Comparison of ENCODE assay signal across 20 cellular contexts in the genomic region with DNA sequence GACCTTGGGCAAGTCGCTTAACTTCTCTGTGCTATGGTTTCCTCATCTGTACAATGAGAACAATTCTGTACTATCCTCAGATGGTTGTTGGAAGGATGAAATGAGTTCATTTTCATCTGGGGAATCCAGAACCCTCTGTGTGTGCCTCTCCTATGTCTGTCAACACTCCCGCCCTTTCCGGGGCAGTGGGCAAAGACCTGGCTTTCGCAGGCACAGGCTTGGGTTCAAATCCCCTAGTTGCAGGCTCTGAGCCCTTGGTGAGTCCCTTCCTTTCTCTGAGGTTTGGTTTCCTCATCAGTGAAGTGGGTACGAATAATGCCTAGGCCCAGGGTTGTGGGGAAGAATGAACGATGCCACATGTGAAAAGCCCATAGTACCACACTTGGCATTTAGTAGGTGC. TPM values are rescaled to one million over a fixed set of nuclear protein-coding genes. Genes with fewer than 3 reads are reported as not detected.
A peak's percentile ranks its signal among the peaks of the same experiment; 100 is the strongest.
DNase-seq lines count a peak whose midpoint lies in the region; ATAC-seq and TF ChIP-seq lines count a peak whose summit lies in the region.
"Had no signal": no experiment of that assay in that cellular context is flagged by ENCODE, and none has a peak within 500 bp of the region (broad histone marks: within the 10 kb centered on the region; RNA-seq: fewer than 3 reads in every experiment).

No MANE protein-coding gene starts in this region.

- H3K36me3 Mint-ChIP-seq in chondrocyte (ENCODE audit: low read depth): peaks cover 1% of the 10 kb centered on the region
- H3K36me3 Mint-ChIP-seq: CD4-positive, CD25-positive, alpha-beta regulatory T cell; CD8-positive, alpha-beta memory T cell had no signal

- H3K27ac Mint-ChIP-seq in chondrocyte (ENCODE audit: unreplicated experiment): no peak overlapping the region
- H3K27ac Mint-ChIP-seq: HFFc6 had no signal

- ATAC-seq in heart left ventricle (no peak), HG03432 (IDR thresholded peaks at IDR 0.05; ENCODE audit: unreplicated experiment) (no peak)

- H3K4me2 ChIP-seq in smooth muscle cell: no peak overlapping the region

- H3K4me3 Mint-ChIP-seq in chondrocyte (ENCODE audit: unreplicated experiment): no peak overlapping the region
- H3K4me3 Mint-ChIP-seq: CD4-positive, CD25-positive, alpha-beta regulatory T cell; CD8-positive, alpha-beta memory T cell; HFFc6 had no signal

- no peak overlapping the region for H2AFZ ChIP-seq in smooth muscle cell (ENCODE audit: low read depth)

- no peaks in the 10 kb centered on the region for H3K79me2 ChIP-seq in smooth muscle cell (ENCODE audit: low read depth)

- H3K27ac ChIP-seq in heart left ventricle: no peak overlapping the region
- no peak overlapping the region for H3K27ac ChIP-seq in smooth muscle cell (ENCODE audit: low read depth)

- no peak for TF ChIP-seq POLR2A in heart left ventricle (IDR thresholded peaks at IDR 0.05)

- TF ChIP-seq CTCF in heart left ventricle (IDR thresholded peaks at IDR 0.05): no peak
- no peak for TF ChIP-seq CTCF in chondrocyte (IDR thresholded peaks at IDR 0.05)
- TF ChIP-seq CTCF in smooth muscle cell (IDR thresholded peaks at IDR 0.05; ENCODE audit: borderline replicate concordance, insufficient read depth, poor library complexity, severe bottlenecking): no peak

- intact Hi-C loops in cardiac septum (cut with DNase I) (loop anchor here (10.0 kb wide), 1 partner anchor 501 kb away; no protein-coding TSS in a partner anchor), heart left ventricle (cut with DNase I) (loop anchor here in 4 of 10 donors (2.0 to 10.0 kb wide), 4 partner anchors 58 to 611 kb away; no protein-coding TSS in a partner anchor), posterior vena cava (cut with DNase I) (loop anchor here in 1 of 2 donors (5.0 kb wide), 1 partner anchor 498 kb away; no protein-coding TSS in a partner anchor)

- H3K4me1 ChIP-seq in heart left ventricle (no peaks in the 10 kb centered on the region), smooth muscle cell (ENCODE audit: low read depth) (no peaks in the 10 kb centered on the region)
- H3K4me1 ChIP-seq: BE2C had no signal

- H3K4me1 Mint-ChIP-seq in chondrocyte (ENCODE audit: low read depth): no peaks in the 10 kb centered on the region

- WGBS in heart left ventricle, 4 donors: 83 to 92% (median 89%) methylated on average over 6 of the region's 6 CpGs
- 94% methylated on average over 6 of the region's 6 CpGs for WGBS in smooth muscle cell (ENCODE audit: low lambda C conversion rate)

- H3K9ac ChIP-seq in smooth muscle cell (ENCODE audit: low read depth): no peak overlapping the region

- DNase-seq in cardiac septum (ENCODE audit: low spot score) (peak; percentile 26), heart left ventricle (no peak), chondrocyte (ENCODE audit: low spot score) (peak; percentile 53), posterior vena cava (ENCODE audit: low spot score) (peak; percentile 72), NCI-H1105 treated with DMSO at 0.1 percent for 48 hours (lab: John Stamatoyannopoulos, UW) (no peak), smooth muscle cell (lab: John Stamatoyannopoulos, UW; ENCODE audit: unreplicated experiment) (no peak)
- DNase-seq: ACHN; BE2C; C1 segment of cervical spinal cord; CD4-positive, CD25-positive, alpha-beta regulatory T cell; CD8-positive, alpha-beta memory T cell; COR-L47; DMS153; DMS79; GDM1; GOT3; HFFc6; IMR-90 had no signal

- H3K4me3 ChIP-seq in heart left ventricle: no peak overlapping the region
- no peak overlapping the region for H3K4me3 ChIP-seq in smooth muscle cell

- H3K9me3 Mint-ChIP-seq in chondrocyte (ENCODE audit: low read depth): no peaks in the 10 kb centered on the region
- H3K9me3 Mint-ChIP-seq: CD8-positive, alpha-beta memory T cell had no signal

- peaks cover 4 to 57% (median 23%) of the 10 kb centered on the region in 9 donors for H3K27me3 ChIP-seq in heart left ventricle
- peaks cover 36% of the 10 kb centered on the region for H3K27me3 ChIP-seq in smooth muscle cell (ENCODE audit: low read depth)

- no peaks in the 10 kb centered on the region for H3K9me3 ChIP-seq in heart left ventricle
- no peaks in the 10 kb centered on the region for H3K9me3 ChIP-seq in smooth muscle cell (replicated peaks; ENCODE audit: low read depth)
- H3K9me3 ChIP-seq: BE2C had no signal

- no peaks in the 10 kb centered on the region for H4K20me1 ChIP-seq in smooth muscle cell (ENCODE audit: low read depth)

- H3K36me3 ChIP-seq in heart left ventricle: no peaks in the 10 kb centered on the region
- H3K36me3 ChIP-seq in smooth muscle cell (ENCODE audit: low read depth): no peaks in the 10 kb centered on the region
- H3K36me3 ChIP-seq: BE2C had no signal

- no peaks in the 10 kb centered on the region for H3F3A ChIP-seq in smooth muscle cell (ENCODE audit: low read depth)

- H3K27me3 Mint-ChIP-seq in chondrocyte (ENCODE audit: low read depth): peaks cover 41% of the 10 kb centered on the region

RNA-seq across cellular contexts. Expression of gene PNPLA5, which starts 6.0 kb away (rescaled TPM):
- not detected for total RNA-seq in cardiac septum
- total RNA-seq in heart left ventricle: not detected
- polyA plus RNA-seq in heart left ventricle: not detected
- total RNA-seq in chondrocyte: not detected in 3 replicates
- not detected for total RNA-seq in posterior vena cava
- not detected in 2 replicates for total RNA-seq in smooth muscle cell
- not detected in 2 replicates for polyA plus RNA-seq in smooth muscle cell
- total RNA-seq: CD4-positive, CD25-positive, alpha-beta regulatory T cell; CD8-positive, alpha-beta memory T cell; Daoy; HFFc6 had no signal
- polyA plus RNA-seq: CD4-positive, CD25-positive, alpha-beta regulatory T cell; CD8-positive, alpha-beta memory T cell had no signal

RNA-seq across cellular contexts. Expression of gene SULT4A1, which starts 23.5 kb away (rescaled TPM):
- total RNA-seq in cardiac septum (0.13 TPM), heart left ventricle (under 1 TPM in 3 of 9 donors, not detected in 6; 0.07 to 0.92 (median 0.21) TPM), chondrocyte (0.68 to 3.3 TPM (median 2.9 TPM) in 3 replicates), posterior vena cava (not detected), smooth muscle cell (2.6 and 2.7 TPM in 2 replicates)
- polyA plus RNA-seq in heart left ventricle (under 1 TPM; 0.19 to 0.24 TPM), smooth muscle cell (4.9 and 5.0 TPM in 2 replicates)
- total RNA-seq: CD4-positive, CD25-positive, alpha-beta regulatory T cell; CD8-positive, alpha-beta memory T cell; HFFc6 had no signal
- polyA plus RNA-seq: CD4-positive, CD25-positive, alpha-beta regulatory T cell; CD8-positive, alpha-beta memory T cell had no signal

RNA-seq across cellular contexts. Expression of gene PNPLA3, which starts 37.8 kb away (rescaled TPM):
- total RNA-seq in cardiac septum (0.32 TPM), heart left ventricle (1 to 10 TPM in 1 of 9 donors, under 1 TPM in 3, not detected in 5; 0.16 to 1.9 (median 0.23) TPM), chondrocyte (2.5 to 3.5 TPM (median 2.5 TPM) in 3 replicates), posterior vena cava (under 1 TPM in 1 of 2 donors, not detected in 1; 0.51 TPM), smooth muscle cell (11.6 and 14.5 TPM in 2 replicates)
- polyA plus RNA-seq in heart left ventricle (under 1 TPM; 0.11 to 0.18 TPM), smooth muscle cell (8.2 and 11.0 TPM in 2 replicates)
- total RNA-seq: CD4-positive, CD25-positive, alpha-beta regulatory T cell had no signal
- polyA plus RNA-seq: CD4-positive, CD25-positive, alpha-beta regulatory T cell; CD8-positive, alpha-beta memory T cell had no signal

Comparison
In these comparisons a context has a peak if more than half of its experiments do, and no peak if none do; other contexts are left out.
1. DNase-seq: peak in cardiac septum (single experiment), chondrocyte (single experiment) and posterior vena cava (single experiment); none in heart left ventricle (0 of 5), NCI-H1105 treated with DMSO at 0.1 percent for 48 hours (single experiment) and smooth muscle cell (single experiment).